ENCODE assay signal across 26 cellular contexts in genomic region chr4:869776-870175, GRCh38.
"Had no signal": no experiment of that assay in that cellular context is flagged by ENCODE, and none has a peak within 500 bp of the region (broad histone marks: within the 10 kb centered on the region; RNA-seq: fewer than 3 reads in every experiment).

No MANE protein-coding gene starts in this region.

- DNase-seq: activated CD4-positive, alpha-beta T cell treated with anti-CD3 and anti-CD28 coated beads for 4 hours; activated CD8-positive, alpha-beta memory T cell treated with anti-CD3 and anti-CD28 coated beads, Interleukin-2, amount 50 U/mL, for 48 hours; activated CD8-positive, alpha-beta T cell treated with anti-CD3 and anti-CD28 coated beads, Interleukin-2, amount 10 ng/mL, durations not matched to agents 7 days and 5 days; activated naive CD4-positive, alpha-beta T cell; activated naive CD8-positive, alpha-beta T cell treated with anti-CD3 and anti-CD28 coated beads, Interleukin-2, amount 10 ng/mL, durations not matched to agents 7 days and 5 days; activated T-cell treated with anti-CD3 and anti-CD28 coated beads, Interleukin-2, amount 50 U/mL, for 1 hour; adrenal gland; anterior cingulate cortex; cerebellar nuclear complex; Karpas-422; NCI-H1105 treated with DMSO at 0.1 percent for 48 hours; NCI-H146; NCI-H187 treated with DMSO at 0.1 percent for 48 hours; NCI-H2081 treated with DMSO at 0.1 percent for 48 hours; NCI-H446; NCI-H526; NCI-H774; OCI-M1; Right ventricle myocardium superior; RPMI8226; SJCRH30; SK-N-SH; T-helper 1 cell had no signal

- H3K4me1 Mint-ChIP-seq: activated naive CD8-positive, alpha-beta T cell treated with anti-CD3 and anti-CD28 coated beads, Interleukin-2, amount 10 ng/mL, durations not matched to agents 7 days and 5 days had no signal

- ATAC-seq: activated CD4-positive, CD25-positive, alpha-beta regulatory T cell treated with anti-CD3 and anti-CD28 coated beads, Interleukin-2, amount 50 U/mL, for 24 hours; activated CD8-positive, alpha-beta T cell treated with anti-CD3 and anti-CD28 coated beads, Interleukin-2, amount 10 ng/mL, durations not matched to agents 7 days and 5 days; Panc1 had no signal

- H3K27me3 ChIP-seq: adrenal gland, SJCRH30 had no signal

- H3K27me3 Mint-ChIP-seq: activated naive CD8-positive, alpha-beta T cell treated with anti-CD3 and anti-CD28 coated beads, Interleukin-2, amount 10 ng/mL, durations not matched to agents 7 days and 5 days had no signal

- H3K9me3 ChIP-seq: adrenal gland, SJCRH30, SK-N-SH had no signal

- H3K4me1 ChIP-seq: adrenal gland had no signal

- H3K27ac ChIP-seq: adrenal gland had no signal

- H3K4me3 Mint-ChIP-seq: activated CD8-positive, alpha-beta T cell treated with anti-CD3 and anti-CD28 coated beads, Interleukin-2, amount 10 ng/mL, durations not matched to agents 7 days and 5 days; activated naive CD8-positive, alpha-beta T cell treated with anti-CD3 and anti-CD28 coated beads, Interleukin-2, amount 10 ng/mL, durations not matched to agents 7 days and 5 days; T-helper 2 cell treated with Interferon-gamma antibody and Interleukin-4, amounts not matched to agents 5 μg/mL and 100 μg/mL, for 36 hours had no signal

- H3K9me3 Mint-ChIP-seq: activated naive CD8-positive, alpha-beta T cell treated with anti-CD3 and anti-CD28 coated beads, Interleukin-2, amount 10 ng/mL, durations not matched to agents 7 days and 5 days; T-helper 2 cell treated with Interferon-gamma antibody and Interleukin-4, amounts not matched to agents 5 μg/mL and 100 μg/mL, for 36 hours had no signal

- H3K27ac Mint-ChIP-seq: activated CD8-positive, alpha-beta T cell treated with anti-CD3 and anti-CD28 coated beads, Interleukin-2, amount 10 ng/mL, durations not matched to agents 7 days and 5 days; activated naive CD8-positive, alpha-beta T cell treated with anti-CD3 and anti-CD28 coated beads, Interleukin-2, amount 10 ng/mL, durations not matched to agents 7 days and 5 days; T-helper 2 cell treated with Interferon-gamma antibody and Interleukin-4, amounts not matched to agents 5 μg/mL and 100 μg/mL, for 36 hours had no signal

- H3K4me3 ChIP-seq: adrenal gland, SJCRH30 had no signal
